13 cellular contexts compared by ENCODE assay signal in genomic region chr15:66685638-66686150, GRCh38. TPM values are rescaled to one million over a fixed set of nuclear protein-coding genes. Genes with fewer than 3 reads are reported as not detected.
DNase-seq lines count a peak whose midpoint lies in the region; ATAC-seq and TF ChIP-seq lines count a peak whose summit lies in the region.
"Had no signal": no experiment of that assay in that cellular context is flagged by ENCODE, and none has a peak within 500 bp of the region (broad histone marks: within the 10 kb centered on the region; RNA-seq: fewer than 3 reads in every experiment).

No MANE protein-coding gene starts in this region.

- H3K27ac ChIP-seq in foreskin keratinocyte: no peak overlapping the region
- H3K27ac ChIP-seq: spleen had no signal

- H3K4me3 ChIP-seq in AG10803 (ENCODE audit: low read length) (no peak overlapping the region), HFF-Myc (replicated peaks; ENCODE audit: low read depth, low read length) (no peak overlapping the region), WI38 (ENCODE audit: low read depth, low read length) (no peak overlapping the region), mucosa of descending colon (no peak overlapping the region)
- H3K4me3 ChIP-seq: spleen had no signal

- DNase-seq in AG10803 (ENCODE audit: low read depth) (no peak), HFF-Myc (ENCODE audit: extremely low read depth, low read depth) (no peak), foreskin keratinocyte (no peak), mucosa of descending colon (no peak), KBM-7 (no peak)
- DNase-seq: activated CD8-positive, alpha-beta memory T cell treated with anti-CD3 and anti-CD28 coated beads, Interleukin-2, amount 50 U/mL, for 48 hours; immature natural killer cell; natural killer cell; NCI-H345; spleen had no signal

- no peaks in the 10 kb centered on the region for H3K36me3 ChIP-seq in mucosa of descending colon (ENCODE audit: low read depth)
- H3K36me3 ChIP-seq: spleen had no signal

- ATAC-seq in foreskin keratinocyte: peak; percentile 10
- no peak for ATAC-seq in mucosa of descending colon
- no peak for ATAC-seq in GM21360 (IDR thresholded peaks at IDR 0.05; ENCODE audit: unreplicated experiment)
- ATAC-seq in HG02571 (IDR thresholded peaks at IDR 0.05; ENCODE audit: unreplicated experiment): no peak
- ATAC-seq: natural killer cell had no signal

- in situ Hi-C loops in KBM-7 (cut with MboI; ENCODE audit: low pct_unique_long_range_greater_than_20kb, low sequenced_read_pairs): no loop called here

- H3K27me3 ChIP-seq in foreskin keratinocyte: no peaks in the 10 kb centered on the region
- H3K27me3 ChIP-seq: spleen had no signal

- peak; percentile 47 for TF ChIP-seq CTCF in AG10803 (conservative IDR thresholded peaks at IDR 0.05; ENCODE audit: low read length)
- peak; percentile 20 for TF ChIP-seq CTCF in HFF-Myc (IDR thresholded peaks at IDR 0.05; ENCODE audit: low read depth, low read length, missing control alignments)
- 0 out of 2 replicates have a peak, but pooled peaks have one; percentile 14 for TF ChIP-seq CTCF in WI38 (IDR thresholded peaks at IDR 0.05; ENCODE audit: low read depth, low read length)
- TF ChIP-seq CTCF in foreskin keratinocyte (conservative IDR thresholded peaks at IDR 0.05): peak; percentile 60
- no peak for TF ChIP-seq CTCF in mucosa of descending colon (IDR thresholded peaks at IDR 0.05)

- intact Hi-C loops in mucosa of descending colon (cut with DNase I, micrococcal nuclease): loop anchor here in 1 of 2 donors (10.0 kb wide), 1 partner anchor 51 kb away; no protein-coding TSS in a partner anchor

- H3K9me3 ChIP-seq in mucosa of descending colon: no peaks in the 10 kb centered on the region

- no peaks in the 10 kb centered on the region for H3K4me1 ChIP-seq in foreskin keratinocyte
- no peaks in the 10 kb centered on the region for H3K4me1 ChIP-seq in mucosa of descending colon (ENCODE audit: low read depth)
- H3K4me1 ChIP-seq: spleen had no signal

RNA-seq across cellular contexts. Expression of gene SMAD6, which starts 16.3 kb away (rescaled TPM):
- 0.10 TPM in 1 of 2 replicates, not detected in the other for total RNA-seq in foreskin keratinocyte
- 0.02 and 0.03 TPM in 2 replicates for polyA plus RNA-seq in foreskin keratinocyte
- total RNA-seq in mucosa of descending colon: 10 to 100 TPM; 11.5 to 18.5 (median 12.8) TPM
- polyA plus RNA-seq: immature natural killer cell had no signal

Comparison
In these comparisons a context has a peak if more than half of its experiments do, and no peak if none do; other contexts are left out.
1. RNA of gene SMAD6, which starts 16.3 kb away (total RNA-seq): 11.5 to 18.5 TPM in mucosa of descending colon; 0.10 TPM in foreskin keratinocyte; every median in the first group is over 10 times any median in the second.